ENCODE assay signal across 8 cellular contexts in the genomic region with DNA sequence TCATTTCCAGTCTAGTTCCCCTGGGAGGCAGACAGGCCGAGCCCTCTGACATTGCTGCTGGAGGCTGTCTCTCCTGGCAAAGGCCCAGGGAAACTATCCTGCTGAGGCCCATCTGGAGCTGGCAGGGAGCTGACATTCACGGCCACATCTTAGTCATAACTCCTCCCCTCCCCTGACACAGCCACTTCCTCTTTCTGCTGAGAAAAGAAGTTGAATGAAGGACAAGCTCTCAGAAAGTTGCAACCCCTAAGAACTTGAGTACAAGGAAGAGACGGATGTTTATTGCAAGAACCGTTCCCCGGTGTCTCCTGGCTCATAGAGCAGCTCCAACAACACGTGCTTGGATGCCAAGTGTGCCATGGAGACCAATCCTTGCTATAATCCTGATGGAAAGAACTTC. TPM values are rescaled to one million over a fixed set of nuclear protein-coding genes. Genes with fewer than 3 reads are reported as not detected.
DNase-seq lines count a peak whose midpoint lies in the region; ATAC-seq and TF ChIP-seq lines count a peak whose summit lies in the region.
"Not testable (repeated sequence)": the region's sequence is repeated elsewhere in the genome, so short reads cannot be mapped to it uniquely, and the experiment has no call there.

No MANE protein-coding gene starts in this region.

- DNase-seq in A673 (ENCODE audit: low spot score), result peak; percentile 82
- DNase-seq in LoVo (ENCODE audit: low spot score), result peak; percentile 83
- peak; percentile 59 for DNase-seq in activated naive CD8-positive, alpha-beta T cell treated with anti-CD3 and anti-CD28 coated beads for 36 hours
- DNase-seq in heart right ventricle, result peak; percentile 70 to 84
- peak; percentile 73 for DNase-seq in sciatic nerve (ENCODE audit: low spot score)

- not testable (repeated sequence) for H3K9ac ChIP-seq in SU-DHL-6 (ENCODE audit: low read length)

- WGBS in heart right ventricle, 2 donors, result 0 to 2% methylated on average over 5 of the region's 6 CpGs

- H3K27ac Mint-ChIP-seq in activated naive CD8-positive, alpha-beta T cell treated with anti-CD3 and anti-CD28 coated beads for 36 hours, result peak overlapping the region; percentile 81

- H3K9me2 ChIP-seq in SU-DHL-6 (replicated peaks; ENCODE audit: insufficient read depth, low read length), result not testable (repeated sequence)

- not testable (repeated sequence) for H4K20me1 ChIP-seq in SU-DHL-6 (ENCODE audit: low read depth, low read length)

- POLR2A ChIA-PET in A673 (lab: Charles Lee; ENCODE audit: low non-redundant PET), result not testable (repeated sequence)

- not testable (repeated sequence) for H3K36me3 Mint-ChIP-seq in activated naive CD8-positive, alpha-beta T cell treated with anti-CD3 and anti-CD28 coated beads for 36 hours

- H3K4me3 Mint-ChIP-seq in activated naive CD8-positive, alpha-beta T cell treated with anti-CD3 and anti-CD28 coated beads for 36 hours, result not testable (repeated sequence)

- H3K4me2 ChIP-seq in SU-DHL-6 (ENCODE audit: low read depth, low read length, poor library complexity, severe bottlenecking), result peak overlapping the region; percentile 36

- peaks cover 13% of the 10 kb centered on the region for H3K4me1 Mint-ChIP-seq in activated naive CD8-positive, alpha-beta T cell treated with anti-CD3 and anti-CD28 coated beads for 36 hours

- TF ChIP-seq CTCF in A673 (conservative IDR thresholded peaks at IDR 0.05; ENCODE audit: low read depth, low read length); SU-DHL-6 (IDR thresholded peaks at IDR 0.05; ENCODE audit: insufficient read depth, low read length, poor library complexity, severe bottlenecking); heart right ventricle (IDR thresholded peaks at IDR 0.05): not testable (repeated sequence)

- CTCF ChIA-PET in A673 (lab: Charles Lee), result not testable (repeated sequence)

- H3K27ac ChIP-seq in A673 (ENCODE audit: low read depth, low read length, poor library complexity, severe bottlenecking) (peak overlapping the region; percentile 16), SU-DHL-6 (ENCODE audit: low read depth, low read length) (peak overlapping the region; percentile 55; the same call in 1 of the 2 replicates), heart right ventricle (peak overlapping the region in 4 of 10 donors; percentile 1 to 50 (median 30))

- ATAC-seq in GM18519 (IDR thresholded peaks at IDR 0.05; ENCODE audit: low FRiP score, unreplicated experiment) (peak; percentile 90), HG02763 (IDR thresholded peaks at IDR 0.05; ENCODE audit: unreplicated experiment) (peak; percentile 93), heart right ventricle (peak; percentile 97 to 100 (median 99)), sciatic nerve (peak; percentile 99)

- not testable (repeated sequence) for H3K79me2 ChIP-seq in SU-DHL-6 (ENCODE audit: insufficient read depth, low read length)

- not testable (repeated sequence) for H3K9me3 Mint-ChIP-seq in activated naive CD8-positive, alpha-beta T cell treated with anti-CD3 and anti-CD28 coated beads for 36 hours

- not testable (repeated sequence) for H3K9me3 ChIP-seq in A673 (ENCODE audit: low read depth, low read length, poor library complexity, severe bottlenecking); SU-DHL-6 (ENCODE audit: insufficient read depth, low read length); heart right ventricle

- H3K4me3 ChIP-seq in A673 (ENCODE audit: low read depth, low read length, poor library complexity, severe bottlenecking); SU-DHL-6 (ENCODE audit: insufficient read depth, low read length, poor library complexity, severe bottlenecking); heart right ventricle: not testable (repeated sequence)

- H2AFZ ChIP-seq in SU-DHL-6 (ENCODE audit: low read depth, low read length, severe bottlenecking), result not testable (repeated sequence)

- not testable (repeated sequence) for H3K36me3 ChIP-seq in A673 (ENCODE audit: insufficient read depth, low read length, poor library complexity, severe bottlenecking); SU-DHL-6 (ENCODE audit: low read length); heart right ventricle

- intact Hi-C loops in A673 (cut with micrococcal nuclease; ENCODE audit: unreplicated experiment); heart right ventricle (cut with DNase I); sciatic nerve (cut with DNase I): not testable (repeated sequence)

- not testable (repeated sequence) for H3K4me1 ChIP-seq in A673 (ENCODE audit: insufficient read depth, low read length, poor library complexity, severe bottlenecking); heart right ventricle

- TSS peak; percentile 10 for BruUV-seq in A673 (replicated peaks; lab: Mats Ljungman, UMichigan)

- not testable (repeated sequence) for H3F3A ChIP-seq in SU-DHL-6 (ENCODE audit: insufficient read depth)

- H3K27me3 ChIP-seq in A673 (replicated peaks; ENCODE audit: insufficient read depth, low read depth, low read length, poor library complexity); SU-DHL-6 (ENCODE audit: low read length); heart right ventricle: not testable (repeated sequence)

- not testable (repeated sequence) for H3K27me3 Mint-ChIP-seq in activated naive CD8-positive, alpha-beta T cell treated with anti-CD3 and anti-CD28 coated beads for 36 hours

RNA-seq across cellular contexts. Expression of a gene that starts 21.1 kb away (rescaled TPM):
- total RNA-seq in A673 (2021) (30.6 and 32.2 TPM in 2 replicates), heart right ventricle (10 to 100 TPM in 2 of 10 donors, 1 to 10 TPM in 8; 3.5 to 14.9 (median 6.2) TPM), sciatic nerve (15.8 TPM)
- total RNA-seq in activated naive CD8-positive, alpha-beta T cell treated with anti-CD3 and anti-CD28 coated beads for 36 hours, result 10 to 100 TPM; 11.0 to 13.2 TPM
- polyA plus RNA-seq in heart right ventricle, result 10 to 100 TPM in 1 of 2 donors, 1 to 10 TPM in 1; 9.9 to 14.5 TPM
